In the genomic region with DNA sequence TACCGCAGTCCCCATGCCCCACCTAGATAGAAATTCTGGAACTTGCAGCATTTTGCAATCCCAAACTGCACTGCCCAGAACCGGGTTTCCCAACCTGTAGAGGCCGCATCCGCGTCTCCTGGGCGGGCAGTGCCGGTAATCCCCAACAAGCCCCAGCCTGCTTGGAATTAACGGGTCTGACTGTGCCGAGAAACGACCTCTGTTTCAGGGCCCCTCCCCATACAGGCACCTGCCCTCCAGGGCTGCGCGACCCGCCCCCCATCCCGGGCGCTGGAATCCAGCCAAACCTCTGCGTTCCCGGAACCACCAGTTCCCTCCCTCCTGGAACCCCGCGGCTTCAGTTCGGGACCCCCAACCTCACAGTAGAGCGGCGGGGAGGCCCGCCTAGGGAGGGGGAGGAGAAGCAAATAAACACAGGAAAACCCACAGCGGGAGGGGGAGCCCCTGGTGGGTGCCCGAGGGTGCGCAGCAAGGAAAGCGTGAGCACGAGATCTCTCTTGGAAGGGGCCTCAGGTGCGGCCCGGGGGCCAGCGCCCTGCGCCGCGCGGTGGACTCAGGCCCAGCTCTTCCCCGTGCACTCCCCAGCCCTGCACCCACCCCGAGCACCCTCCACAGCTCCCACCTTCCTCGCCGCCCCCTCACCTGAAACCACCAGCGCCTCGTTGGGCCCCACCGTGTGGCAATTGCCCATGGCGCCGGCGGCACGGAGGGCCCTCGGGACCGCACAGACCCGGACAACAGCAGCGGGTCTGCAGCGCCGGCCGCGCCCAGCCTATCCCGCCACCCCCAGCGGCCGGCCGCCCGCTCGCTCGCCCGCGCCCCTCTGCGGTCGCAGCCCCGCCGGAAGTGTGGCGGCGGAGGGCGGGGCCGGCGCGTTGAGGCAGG, we compare ENCODE assay signal across 8 cellular contexts. TPM values are rescaled to one million over a fixed set of nuclear protein-coding genes. Genes with fewer than 3 reads are reported as not detected.
DNase-seq lines count a peak whose midpoint lies in the region; ATAC-seq, FAIRE-seq and TF ChIP-seq lines count a peak whose summit lies in the region.

FLOT2 (minus strand) TSS at position 850 of the 885 bp plus-strand sequence; CDS start at position 691, 159 bp downstream.

- peak within 1 kb of the TSS; percentile 86 for H3K27ac Mint-ChIP-seq in activated B cell treated with CpG ODN at 0.5 μM for 24 hours

- H3K4me1 ChIP-seq in kidney (ENCODE audit: control insufficient read depth in 1 of 2, insufficient read depth in 1 of 2, low read depth in 1 of 2, low read length in 2 of 2), result peaks cover 25 to 29% of the 10 kb centered on the region in 2 donors

- CTCF ChIA-PET in activated B cell treated with CpG ODN at 0.5 μM for 24 hours (lab: Charles Lee), result interaction anchor here (0.6 to 10.4 kb wide), 9 partner anchors 9 to 171 kb away, joined by 3 to 90 read pairs (median 7); partner anchors contain the start of genes FAM222B and TLCD1

- no peaks in the 10 kb centered on the region for H3K36me3 ChIP-seq in kidney (ENCODE audit: control insufficient read depth in 1 of 2, insufficient read depth in 2 of 2, low read length in 2 of 2)

- H3K4me1 Mint-ChIP-seq in activated B cell treated with CpG ODN at 0.5 μM for 24 hours, result peaks cover 81% of the 10 kb centered on the region

- intact Hi-C loops in activated B cell treated with CpG ODN at 0.5 μM for 24 hours (cut with micrococcal nuclease), result loop anchor here (1.0 kb wide), 3 partner anchors 9 to 169 kb away; partner anchors contain the start of gene NEK8
- intact Hi-C loops in kidney (cut with DNase I), result no loop called here

- FAIRE-seq in kidney (lab: Jason Lieb, UNC), result no peak

- no peaks in the 10 kb centered on the region for H3K9me3 Mint-ChIP-seq in activated B cell treated with CpG ODN at 0.5 μM for 24 hours

- peak within 1 kb of the TSS; percentile 90 to 97 for H3K27ac ChIP-seq in kidney (ENCODE audit: low read depth in 2 of 2, low read length in 2 of 2)

- H3K9ac ChIP-seq in kidney (ENCODE audit: low read length in 2 of 2), result peak within 1 kb of the TSS; percentile 94 to 99

- no peaks in the 10 kb centered on the region for H3K27me3 Mint-ChIP-seq in activated B cell treated with CpG ODN at 0.5 μM for 24 hours

- H3K9me3 ChIP-seq in kidney (ENCODE audit: control insufficient read depth in 1 of 2, low read length in 2 of 2), result no peaks in the 10 kb centered on the region

- H3K4me3 ChIP-seq in cardiac fibroblast (replicated peaks in 1 of 2; ENCODE audit: low read depth in 2 of 2, low read length in 2 of 2), result peak within 1 kb of the TSS; percentile 83 to 86
- H3K4me3 ChIP-seq in kidney (ENCODE audit: low read length in 2 of 2), result peak within 1 kb of the TSS; percentile 72 to 87

- no peak for TF ChIP-seq CTCF in activated B cell treated with CpG ODN at 0.5 μM for 24 hours (IDR thresholded peaks at IDR 0.05)
- peak; percentile 42 for TF ChIP-seq CTCF in cardiac fibroblast (IDR thresholded peaks at IDR 0.05; ENCODE audit: low read depth, low read length)
- TF ChIP-seq CTCF in kidney (IDR thresholded peaks at IDR 0.05; ENCODE audit: borderline replicate concordance, extremely low read depth, insufficient read depth), result peak; percentile 9

- DNase-seq in NK-92 treated with Interleukin-12 subunit alpha and Interleukin-12 subunit beta, amount 100 ng/mL, for 24 hours (lab: John Stamatoyannopoulos, UW), result peak; percentile 64
- DNase-seq in NK-92 (lab: John Stamatoyannopoulos, UW; ENCODE audit: unreplicated experiment), result no peak
- peak; percentile 44 to 60 for DNase-seq in NCI-H1930 (lab: John Stamatoyannopoulos, UW)
- DNase-seq in activated B cell treated with CpG ODN at 0.5 μM for 24 hours, result peak; percentile 66
- DNase-seq in cardiac fibroblast (ENCODE audit: low read depth in 2 of 2), result peak; percentile 52 to 72
- peak; percentile 91 for DNase-seq in kidney
- DNase-seq in stimulated activated CD4-positive, alpha-beta T cell treated with anti-CD3 and anti-CD28 coated beads, Interleukin-1b, Interleukin-23, amount 100 ng/mL, for 24 hours (ENCODE audit: low read depth in 4 of 4, low spot score in 1 of 4), result peak in 3 of 4 experiments; percentile 28 to 63 (median 53)

- ATAC-seq in activated B cell treated with CpG ODN at 0.5 μM for 24 hours (ENCODE audit: low read depth), result peak; percentile 58
- no peak for ATAC-seq in GM19328 (IDR thresholded peaks at IDR 0.05; ENCODE audit: unreplicated experiment)

- POLR2A ChIA-PET in activated B cell treated with CpG ODN at 0.5 μM for 24 hours (lab: Charles Lee), result interaction anchor here (0.6 to 8.1 kb wide), 25 partner anchors 9 to 186 kb away, joined by 3 to 81 read pairs (median 7); partner anchors contain the start of genes ERAL1, FAM222B, NEK8 and PHF12

- H3K4me3 Mint-ChIP-seq in activated B cell treated with CpG ODN at 0.5 μM for 24 hours, result peak within 1 kb of the TSS; percentile 96

- peaks cover 47% of the 10 kb centered on the region for H3K36me3 Mint-ChIP-seq in activated B cell treated with CpG ODN at 0.5 μM for 24 hours (ENCODE audit: low read depth)

RNA-seq across cellular contexts. Expression of gene FLOT2, which starts in this region (rescaled TPM):
- total RNA-seq in activated B cell treated with CpG ODN at 0.5 μM for 24 hours (303 and 321 TPM in 2 replicates), kidney (260 TPM)
- polyA plus RNA-seq in kidney (ENCODE audit: insufficient read depth, low read depth, low replicate concordance), result 200 TPM
